ENCODE assay signal across 15 cellular contexts in the genomic region with DNA sequence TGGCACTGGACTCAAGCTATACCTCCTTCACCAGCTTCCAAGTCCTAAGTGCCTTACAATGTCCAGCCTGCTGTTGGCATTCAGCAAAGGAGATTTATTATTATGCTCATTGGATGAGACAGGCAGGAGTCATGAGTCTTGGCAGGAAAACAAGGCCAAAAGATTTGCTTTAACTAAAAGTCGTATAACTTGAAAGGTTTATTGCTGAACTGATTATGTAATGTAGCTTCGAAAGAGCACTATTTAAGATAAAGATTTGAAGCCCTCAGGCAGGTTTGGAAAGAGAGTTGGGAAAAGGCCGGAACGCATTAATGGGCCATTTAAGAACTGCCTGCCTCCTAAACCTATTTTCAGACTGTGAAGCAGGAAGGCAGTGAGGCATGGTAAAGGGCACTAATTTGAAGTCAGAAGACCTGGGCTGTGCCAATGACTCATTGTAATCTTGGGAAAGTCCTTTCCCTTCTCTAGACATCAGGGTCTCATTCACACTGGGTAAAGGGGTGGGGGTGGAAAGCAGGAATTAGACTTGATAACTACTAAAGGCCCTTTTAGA.
DNase-seq lines count a peak whose midpoint lies in the region; ATAC-seq and TF ChIP-seq lines count a peak whose summit lies in the region.
"Had no signal": no experiment of that assay in that cellular context is flagged by ENCODE, and none has a peak within 500 bp of the region (broad histone marks: within the 10 kb centered on the region; RNA-seq: fewer than 3 reads in every experiment).

No MANE protein-coding gene starts in this region.

- no peak for DNase-seq in HEK293T (ENCODE audit: extremely low spot score)
- peak; percentile 2 for DNase-seq in SK-MEL-5 (ENCODE audit: low read depth, low spot score)
- DNase-seq in islet precursor cell, result peak; percentile 54
- peak; percentile 9 for DNase-seq in prostate gland (ENCODE audit: low spot score)
- DNase-seq in hypothalamus (lab: John Stamatoyannopoulos, UW), result no peak
- no peak for DNase-seq in natural killer cell
- no peak for DNase-seq in osteoblast (ENCODE audit: insufficient read length, low spot score, missing footprints)
- DNase-seq in activated CD4-positive, alpha-beta T cell treated with anti-CD3 and anti-CD28 coated beads, Interleukin-2, amount 50 U/mL, for 48 hours, result no peak
- DNase-seq: C1 segment of cervical spinal cord, NCI-H146, NCI-H2081, NCI-H510A, NCI-H774 had no signal

- H3K4me3 Mint-ChIP-seq in natural killer cell, result no peak overlapping the region

- POLR2A ChIA-PET in HEK293T (lab: Yijun Ruan, JAX), result no interaction called here

- no peak for TF ChIP-seq POLR2A in prostate gland (IDR thresholded peaks at IDR 0.05)

- no peak overlapping the region for H3K27ac Mint-ChIP-seq in natural killer cell

- no peak for ATAC-seq in natural killer cell
- ATAC-seq: A549 had no signal

- no peak overlapping the region for H2AFZ ChIP-seq in osteoblast (ENCODE audit: low read length)

- in situ Hi-C loops in SK-MEL-5 (cut with HindIII; ENCODE audit: low pct_unique_long_range_greater_than_20kb, low sequenced_read_pairs), result no loop called here

- H3K27ac ChIP-seq in prostate gland, result no peak overlapping the region
- H3K27ac ChIP-seq in osteoblast (ENCODE audit: low read depth, low read length), result no peak overlapping the region
- H3K27ac ChIP-seq: A549, HL-60 had no signal

- H3K9me3 ChIP-seq in prostate gland (no peaks in the 10 kb centered on the region), osteoblast (ENCODE audit: low read depth, low read length) (no peaks in the 10 kb centered on the region)
- H3K9me3 ChIP-seq: A549 had no signal

- intact Hi-C loops in prostate gland (cut with DNase I), result no loop called here
- intact Hi-C loops in natural killer cell (cut with micrococcal nuclease), result no loop called here

- H3K4me1 Mint-ChIP-seq in natural killer cell, result no peaks in the 10 kb centered on the region

- no peaks in the 10 kb centered on the region for H4K20me1 ChIP-seq in osteoblast (ENCODE audit: insufficient read depth, low read length)

- peaks cover 0 to 2% of the 10 kb centered on the region in 2 donors for H3K9me3 Mint-ChIP-seq in natural killer cell

- H3K36me3 ChIP-seq in prostate gland, result no peaks in the 10 kb centered on the region
- H3K36me3 ChIP-seq in osteoblast (ENCODE audit: insufficient read depth, low read length), result no peaks in the 10 kb centered on the region

- no peaks in the 10 kb centered on the region for H3K27me3 Mint-ChIP-seq in natural killer cell (ENCODE audit: low read depth in 2 of 2)

- no peaks in the 10 kb centered on the region for H3K27me3 ChIP-seq in prostate gland (replicated peaks; ENCODE audit: insufficient read depth)
- H3K27me3 ChIP-seq in osteoblast (ENCODE audit: insufficient read depth, low read length), result no peaks in the 10 kb centered on the region

- H3K79me2 ChIP-seq in osteoblast (ENCODE audit: insufficient read depth, low read length), result no peaks in the 10 kb centered on the region

- CTCF ChIA-PET in HEK293T (lab: Yijun Ruan, JAX), result no interaction called here

- H3K4me3 ChIP-seq in prostate gland (no peak overlapping the region), osteoblast (ENCODE audit: insufficient read depth, low read length) (no peak overlapping the region)
- H3K4me3 ChIP-seq: A549 had no signal

- no peaks in the 10 kb centered on the region for H3K36me3 Mint-ChIP-seq in natural killer cell

- TF ChIP-seq CTCF in prostate gland (IDR thresholded peaks at IDR 0.05), result no peak
- TF ChIP-seq CTCF in natural killer cell (IDR thresholded peaks at IDR 0.05), result no peak
- TF ChIP-seq CTCF in osteoblast (IDR thresholded peaks at IDR 0.05; ENCODE audit: extremely low read depth, low read depth, low read length), result no peak

- no peak overlapping the region for H3K4me2 ChIP-seq in osteoblast (ENCODE audit: insufficient read depth, low read length)
- H3K4me2 ChIP-seq: A549 had no signal

- H3K4me1 ChIP-seq in prostate gland (replicated peaks) (no peaks in the 10 kb centered on the region), osteoblast (ENCODE audit: insufficient read depth, low read length) (no peaks in the 10 kb centered on the region)
- H3K4me1 ChIP-seq: A549 had no signal

- 15% methylated on average over 4 of the region's 4 CpGs for WGBS in prostate gland

TF ChIP-seq in HEK293T, 16 proteins besides CTCF, POLR2A, EP300 and RAD21:
- TF ChIP-seq CTBP1 (IDR thresholded peaks at IDR 0.05; ENCODE audit: borderline replicate concordance) (peak; percentile 85), ZNF384 (IDR thresholded peaks at IDR 0.05) (no peak), LEF1 (IDR thresholded peaks at IDR 0.05; ENCODE audit: borderline replicate concordance) (0 out of 2 replicates have a peak, but pooled peaks have one; percentile 16), TARDBP (IDR thresholded peaks at IDR 0.05) (no peak), PKNOX1 (IDR thresholded peaks at IDR 0.05) (peak; percentile 84), FOXM1 (IDR thresholded peaks at IDR 0.05; ENCODE audit: borderline replicate concordance) (no peak)
TF ChIP-seq in HEK293T: peak in this region for 3.

Comparison
In these comparisons a context has a peak if more than half of its experiments do, and no peak if none do; other contexts are left out.
1. DNase-seq: peak in SK-MEL-5 (single experiment), islet precursor cell (single experiment) and prostate gland (single experiment); none in HEK293T (single experiment), hypothalamus (0 of 51), natural killer cell (single experiment), osteoblast (single experiment) and activated CD4-positive, alpha-beta T cell treated with anti-CD3 and anti-CD28 coated beads, Interleukin-2, amount 50 U/mL, for 48 hours (0 of 2).